10 cellular contexts compared by ENCODE assay signal in the genomic region with DNA sequence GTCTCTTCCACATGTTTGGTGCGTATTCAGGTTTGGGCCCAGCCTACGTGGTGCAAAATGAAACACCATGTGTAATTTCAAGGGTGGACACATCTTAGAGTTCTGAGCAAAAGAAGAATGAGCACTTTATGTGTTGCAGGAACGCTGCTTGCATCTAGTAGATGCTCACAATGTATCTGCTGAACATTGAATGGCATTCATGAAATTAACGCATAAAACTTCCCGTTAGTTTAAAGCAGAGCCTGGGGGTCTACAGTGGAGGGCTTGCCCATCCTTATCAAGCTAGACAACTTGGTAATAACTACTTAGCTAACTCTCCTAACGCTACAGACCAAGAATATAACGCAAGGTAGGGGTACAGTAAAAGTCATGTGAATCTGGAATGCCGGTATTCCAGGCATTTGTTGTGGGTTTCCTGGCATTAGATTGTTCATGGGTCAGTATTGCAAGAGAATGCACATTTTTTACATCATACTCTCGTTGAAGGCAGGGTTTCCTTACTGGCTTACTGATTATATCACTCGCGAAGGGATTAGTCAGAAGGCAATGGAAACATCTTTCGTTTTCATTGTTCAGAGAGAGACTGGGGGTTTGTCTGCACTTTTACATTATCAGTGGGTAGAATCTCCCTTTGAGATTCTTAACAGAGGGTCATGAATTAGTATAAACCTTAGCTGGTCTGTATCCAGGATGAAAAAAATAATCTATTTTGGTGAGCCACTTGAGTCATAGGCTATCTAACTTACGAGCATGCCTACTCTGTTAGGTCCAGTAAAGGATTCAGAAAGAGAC.
DNase-seq lines count a peak whose midpoint lies in the region; ATAC-seq lines count a peak whose summit lies in the region.
"Had no signal": no experiment of that assay in that cellular context is flagged by ENCODE, and none has a peak within 500 bp of the region (broad histone marks: within the 10 kb centered on the region; RNA-seq: fewer than 3 reads in every experiment).

No MANE protein-coding gene starts in this region.

- ATAC-seq in activated CD4-positive, CD25-positive, alpha-beta regulatory T cell treated with anti-CD3 and anti-CD28 coated beads, Interleukin-2, amount 50 U/mL, for 24 hours = peak; percentile 87 to 89
- ATAC-seq in HG03469 (IDR thresholded peaks at IDR 0.05; ENCODE audit: unreplicated experiment) = no peak

- no peak overlapping the region for H3K4me3 ChIP-seq in SJCRH30

- H3K9me3 ChIP-seq in SJCRH30 (replicated peaks) = no peaks in the 10 kb centered on the region; the same call in 1 of the 2 replicates

- no peak for DNase-seq in activated CD4-positive, CD25-positive, alpha-beta regulatory T cell (lab: John Stamatoyannopoulos, UW)
- DNase-seq in SJCRH30 (peak in 1 of 2 experiments; percentile 28), fibroblast of gingiva (ENCODE audit: low read depth) (peak; percentile 89), pulmonary artery endothelial cell (ENCODE audit: low read depth, low spot score) (peak; percentile 98), HuH-7.5 (ENCODE audit: low spot score) (no peak), NCI-H2171 treated with DMSO at 0.1 percent for 48 hours (lab: John Stamatoyannopoulos, UW) (no peak)
- DNase-seq: naive B cell had no signal

- H3K4me1 ChIP-seq in SJCRH30 = peaks cover 36% of the 10 kb centered on the region

- no peaks in the 10 kb centered on the region for H3K27me3 ChIP-seq in SJCRH30

- no peaks in the 10 kb centered on the region for H3K36me3 ChIP-seq in SJCRH30

- H3K27ac ChIP-seq in SJCRH30 = peak overlapping the region; percentile 18; the same call in 1 of the 2 replicates
- H3K27ac ChIP-seq: 22Rv1 had no signal

Comparison
In these comparisons a context has a peak if more than half of its experiments do, and no peak if none do; other contexts are left out.
1. DNase-seq: peak in fibroblast of gingiva (single experiment) and pulmonary artery endothelial cell (single experiment); none in activated CD4-positive, CD25-positive, alpha-beta regulatory T cell (0 of 4), HuH-7.5 (single experiment) and NCI-H2171 treated with DMSO at 0.1 percent for 48 hours (single experiment).